In genomic region chr5:134511796-134512660, GRCh38 we compare ENCODE assay signal across 8 cellular contexts. TPM values are rescaled to one million over a fixed set of nuclear protein-coding genes. Genes with fewer than 3 reads are reported as not detected.
DNase-seq lines count a peak whose midpoint lies in the region; ATAC-seq and TF ChIP-seq lines count a peak whose summit lies in the region.

No MANE protein-coding gene starts in this region.

- peak overlapping the region in 2 of 9 donors; percentile 20 to 55 for H3K27ac Mint-ChIP-seq in naive thymus-derived CD4-positive, alpha-beta T cell

- no peaks in the 10 kb centered on the region for H3K36me3 ChIP-seq in naive thymus-derived CD4-positive, alpha-beta T cell (ENCODE audit: control insufficient read depth in 2 of 3, insufficient read depth in 3 of 3, low read length in 3 of 3)

- intact Hi-C loops in naive thymus-derived CD4-positive, alpha-beta T cell (cut with micrococcal nuclease): no loop called here

- no peak overlapping the region for H3K4me3 Mint-ChIP-seq in naive thymus-derived CD4-positive, alpha-beta T cell

- peaks cover 20% of the 10 kb centered on the region for H3K4me1 ChIP-seq in foreskin keratinocyte
- H3K4me1 ChIP-seq in naive thymus-derived CD4-positive, alpha-beta T cell (ENCODE audit: control insufficient read depth in 2 of 2, insufficient read depth in 2 of 2, low read length in 2 of 2): no peaks in the 10 kb centered on the region

- H3K36me3 Mint-ChIP-seq in naive thymus-derived CD4-positive, alpha-beta T cell: no peaks in the 10 kb centered on the region

- H3K9me3 Mint-ChIP-seq in naive thymus-derived CD4-positive, alpha-beta T cell: no peaks in the 10 kb centered on the region

- CTCF ChIA-PET in RWPE1 (lab: Yijun Ruan, JAX): interaction anchor here (0.5 to 2.3 kb wide), 8 partner anchors 11 to 212 kb away, joined by 3 to 12 read pairs (median 4); partner anchors contain the start of gene CDKN2AIPNL
- CTCF ChIA-PET in naive thymus-derived CD4-positive, alpha-beta T cell (lab: Charles Lee): interaction anchor here (1.1 kb wide), 1 partner anchor 16 kb away, joined by 3 read pairs; no protein-coding TSS in a partner anchor

- no peaks in the 10 kb centered on the region for H3K9me3 ChIP-seq in naive thymus-derived CD4-positive, alpha-beta T cell (ENCODE audit: control insufficient read depth in 2 of 3, low read length in 3 of 3)

- no peaks in the 10 kb centered on the region for H3K27me3 ChIP-seq in foreskin keratinocyte
- no peaks in the 10 kb centered on the region for H3K27me3 ChIP-seq in naive thymus-derived CD4-positive, alpha-beta T cell (ENCODE audit: control insufficient read depth in 2 of 2, insufficient read depth in 2 of 2, low read length in 2 of 2)

- H3K27me3 Mint-ChIP-seq in naive thymus-derived CD4-positive, alpha-beta T cell: no peaks in the 10 kb centered on the region

- DNase-seq in GM03348 (ENCODE audit: low spot score) (peak; percentile 65), RWPE1 (ENCODE audit: low spot score) (peak; percentile 35), foreskin keratinocyte (peak in 1 of 2 donors; percentile 61), renal cortical epithelial cell (ENCODE audit: low read depth) (peak; percentile 68)
- no peak for DNase-seq in naive thymus-derived CD4-positive, alpha-beta T cell

- peak overlapping the region; percentile 84 for H3K27ac ChIP-seq in RWPE1
- H3K27ac ChIP-seq in foreskin keratinocyte: peak overlapping the region; percentile 71
- H3K27ac ChIP-seq in naive thymus-derived CD4-positive, alpha-beta T cell (ENCODE audit: low read depth, low read length): no peak overlapping the region

- peaks cover 0 to 27% (median 7%) of the 10 kb centered on the region in 7 donors for H3K4me1 Mint-ChIP-seq in naive thymus-derived CD4-positive, alpha-beta T cell

- no peak; the same call in 1 of the 2 replicates for TF ChIP-seq CTCF in RWPE1 (conservative IDR thresholded peaks at IDR 0.05; ENCODE audit: low read depth)
- TF ChIP-seq CTCF in foreskin keratinocyte (conservative IDR thresholded peaks at IDR 0.05): peak; percentile 59

- no peak overlapping the region for H3K4me3 ChIP-seq in naive thymus-derived CD4-positive, alpha-beta T cell (ENCODE audit: low read length)

- ATAC-seq in foreskin keratinocyte (peak; percentile 40), HG02938 (IDR thresholded peaks at IDR 0.05; ENCODE audit: unreplicated experiment) (no peak), HG03159 (IDR thresholded peaks at IDR 0.05; ENCODE audit: unreplicated experiment) (no peak), GM19023 (IDR thresholded peaks at IDR 0.05; ENCODE audit: unreplicated experiment) (no peak)
- no peak for ATAC-seq in naive thymus-derived CD4-positive, alpha-beta T cell

- POLR2A ChIA-PET in RWPE1 (lab: Yijun Ruan, JAX; ENCODE audit: low non-redundant PET): interaction anchor here (1.1 kb wide), 1 partner anchor 101 kb away, joined by 3 read pairs; the partner anchor contains the start of gene CDKN2AIPNL
- POLR2A ChIA-PET in naive thymus-derived CD4-positive, alpha-beta T cell (lab: Charles Lee): interaction anchor here (0.6 to 1.7 kb wide), 5 partner anchors 12 to 76 kb away, joined by 3 read pairs; no protein-coding TSS in a partner anchor

RNA-seq across cellular contexts. Expression of gene JADE2, which starts 13.4 kb away (rescaled TPM):
- 31.7 and 34.0 TPM in 2 replicates for total RNA-seq in foreskin keratinocyte
- 10.1 and 11.7 TPM in 2 replicates for polyA plus RNA-seq in foreskin keratinocyte
- total RNA-seq in renal cortical epithelial cell: 17.2 and 42.6 TPM in 2 replicates
- 100 to 1,000 TPM in 4 of 5 experiments, 10 to 100 TPM in 1; 99.0 to 271 (median 153) TPM for total RNA-seq in naive thymus-derived CD4-positive, alpha-beta T cell
- 10 to 100 TPM; 29.8 to 55.7 TPM for polyA plus RNA-seq in naive thymus-derived CD4-positive, alpha-beta T cell

Comparison
In these comparisons a context has a peak if more than half of its experiments do, and no peak if none do; other contexts are left out.
1. DNase-seq: peak in GM03348 (single experiment), RWPE1 (single experiment) and renal cortical epithelial cell (single experiment); none in naive thymus-derived CD4-positive, alpha-beta T cell (0 of 9).